ENCODE assay signal across 14 cellular contexts in the genomic region with DNA sequence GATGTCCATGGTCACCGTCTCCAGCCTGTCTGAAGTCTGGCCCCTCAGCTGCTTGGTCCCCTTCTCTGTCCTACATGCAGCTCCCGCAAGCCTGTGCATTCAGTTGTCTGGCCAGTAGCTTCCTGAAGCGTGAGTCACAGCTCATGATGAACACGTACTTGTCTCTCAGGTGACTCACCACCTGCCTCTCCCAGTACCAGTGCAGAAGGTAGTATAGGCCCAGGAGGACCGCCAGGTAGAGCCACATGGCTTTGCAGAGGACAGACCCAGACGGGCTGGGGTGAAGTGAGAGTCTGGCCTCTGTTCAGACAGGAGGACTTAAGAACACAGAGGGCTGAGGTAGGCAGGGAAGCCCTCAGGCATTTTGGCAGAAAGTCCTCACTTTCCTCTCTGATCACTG. TPM values are rescaled to one million over a fixed set of nuclear protein-coding genes. Genes with fewer than 3 reads are reported as not detected.
A peak's percentile ranks its signal among the peaks of the same experiment; 100 is the strongest.
DNase-seq lines count a peak whose midpoint lies in the region; ATAC-seq, FAIRE-seq and TF ChIP-seq lines count a peak whose summit lies in the region.
"Not testable (repeated sequence)": the region's sequence is repeated elsewhere in the genome, so short reads cannot be mapped to it uniquely, and the experiment has no call there.
"Had no signal": no experiment of that assay in that cellular context is flagged by ENCODE, and none has a peak within 500 bp of the region (broad histone marks: within the 10 kb centered on the region; RNA-seq: fewer than 3 reads in every experiment).

No MANE protein-coding gene starts in this region.

- H3K9me3 ChIP-seq in CD4-positive, CD25-positive, alpha-beta regulatory T cell (ENCODE audit: control insufficient read depth in 2 of 2, low read length in 2 of 2); HEK293 (ENCODE audit: control insufficient read depth, insufficient read depth, low read depth, low read length); SK-N-SH; endothelial cell of umbilical vein (replicated peaks; ENCODE audit: control insufficient read depth, insufficient read depth, low read length): not testable (repeated sequence)

- POLR2A ChIA-PET in HEK293 (lab: Yijun Ruan, JAX); SK-N-SH (lab: Yijun Ruan, JAX); endothelial cell of umbilical vein (lab: Charles Lee): not testable (repeated sequence)

- TF ChIP-seq EP300 in SK-N-SH (IDR thresholded peaks at IDR 0.05; ENCODE audit: borderline replicate concordance in 1 of 2, low read depth in 1 of 2, low read length in 1 of 2), result not testable (repeated sequence)

- intact Hi-C loops in endothelial cell of umbilical vein (cut with micrococcal nuclease), result loop anchor here (5.0 kb wide), 1 partner anchor 348 kb away; no protein-coding TSS in a partner anchor
- intact Hi-C loops in left colon (cut with DNase I, micrococcal nuclease), result loop anchor here in 1 of 2 donors (5.0 kb wide), 1 partner anchor 228 kb away; no protein-coding TSS in a partner anchor

- not testable (repeated sequence) for FAIRE-seq in endothelial cell of umbilical vein (lab: Jason Lieb, UNC)

- H3K4me2 ChIP-seq in SK-N-SH; endothelial cell of umbilical vein (ENCODE audit: insufficient read depth, low read length): not testable (repeated sequence)

- not testable (repeated sequence) for TF ChIP-seq RAD21 in SK-N-SH (IDR thresholded peaks at IDR 0.05; ENCODE audit: low read length)

- BruUV-seq in endothelial cell of umbilical vein (replicated peaks; lab: Mats Ljungman, UMichigan), result not testable (repeated sequence)

- dilution Hi-C loops in endothelial cell of umbilical vein (cut with MboI; ENCODE audit: extremely low pct_ligation_motif_present, low sequenced_read_pairs), result not testable (repeated sequence)

- H3K27ac Mint-ChIP-seq in CD4-positive, CD25-positive, alpha-beta regulatory T cell, result peak overlapping the region in 2 of 3 donors; percentile 21 to 42
- not testable (repeated sequence) for H3K27ac Mint-ChIP-seq in activated naive CD4-positive, alpha-beta T cell treated with anti-CD3 and anti-CD28 coated beads, Interleukin-2, amount 50 U/mL, for 72 hours

- not testable (repeated sequence) for H4K20me1 ChIP-seq in SK-N-SH (ENCODE audit: insufficient read depth); endothelial cell of umbilical vein (replicated peaks; ENCODE audit: control insufficient read depth, extremely low read depth, insufficient read depth, low read length)

- peak in 1 of 2 donors; percentile 45 for ATAC-seq in CD4-positive, CD25-positive, alpha-beta regulatory T cell (ENCODE audit: low read depth in 2 of 2)
- ATAC-seq in activated naive CD4-positive, alpha-beta T cell treated with anti-CD3 and anti-CD28 coated beads, Interleukin-2, amount 50 U/mL, for 72 hours, result peak; percentile 76 to 91
- peak; percentile 86 for ATAC-seq in left colon

- WGBS in SK-N-SH (ENCODE audit: low lambda C conversion rate), result 40% methylated on average over 5 of the region's 6 CpGs

- not testable (repeated sequence) for H3K9me1 ChIP-seq in endothelial cell of umbilical vein (replicated peaks; ENCODE audit: control insufficient read depth, extremely low read depth, insufficient read depth, low read length)

- not testable (repeated sequence) for H3K36me3 Mint-ChIP-seq in CD4-positive, CD25-positive, alpha-beta regulatory T cell; activated naive CD4-positive, alpha-beta T cell treated with anti-CD3 and anti-CD28 coated beads, Interleukin-2, amount 50 U/mL, for 72 hours

- H3K9me2 ChIP-seq in SK-N-SH, result not testable (repeated sequence)

- H3K4me1 ChIP-seq in CD4-positive, CD25-positive, alpha-beta regulatory T cell (ENCODE audit: control insufficient read depth, insufficient read depth, low read length, poor library complexity, severe bottlenecking); HEK293 (ENCODE audit: control insufficient read depth, insufficient read depth, low read length); SK-N-SH (ENCODE audit: control insufficient read depth in 1 of 2, insufficient read depth in 2 of 2, low read depth in 1 of 2, low read length in 1 of 2): not testable (repeated sequence)
- H3K4me1 ChIP-seq in endothelial cell of umbilical vein (ENCODE audit: control insufficient read depth, extremely low read depth, insufficient read depth, low read length), result peaks cover 18% of the 10 kb centered on the region

- H3K27me3 Mint-ChIP-seq in CD4-positive, CD25-positive, alpha-beta regulatory T cell, result not testable (repeated sequence)

- H3K4me3 ChIP-seq in CD4-positive, CD25-positive, alpha-beta regulatory T cell (ENCODE audit: low read depth, low read length); HEK293 (ENCODE audit: low read depth, low read length); SK-N-SH (ENCODE audit: low read depth in 2 of 2, low read length in 1 of 2); endothelial cell of umbilical vein (replicated peaks in 1 of 3; ENCODE audit: insufficient read depth in 1 of 3, low read depth in 1 of 3, low read length in 3 of 3): not testable (repeated sequence)

- not testable (repeated sequence) for H3K4me3 Mint-ChIP-seq in CD4-positive, CD25-positive, alpha-beta regulatory T cell

- DNase-seq in CD4-positive, CD25-positive, alpha-beta regulatory T cell; SK-N-SH; activated naive CD4-positive, alpha-beta T cell treated with anti-CD3 and anti-CD28 coated beads, Interleukin-2, amount 50 U/mL, for 72 hours (ENCODE audit: low spot score in 2 of 2); endothelial cell of umbilical vein (ENCODE audit: low read depth, low spot score); left colon: not testable (repeated sequence)
- DNase-seq in NCI-H226, result peak; percentile 82
- peak; percentile 72 for DNase-seq in renal cortical epithelial cell (ENCODE audit: low read depth)

- not testable (repeated sequence) for H3K9me3 Mint-ChIP-seq in CD4-positive, CD25-positive, alpha-beta regulatory T cell; activated naive CD4-positive, alpha-beta T cell treated with anti-CD3 and anti-CD28 coated beads, Interleukin-2, amount 50 U/mL, for 72 hours

- CTCF ChIA-PET in HEK293 (lab: Yijun Ruan, JAX), result interaction anchor here (0.6 to 4.9 kb wide), 9 partner anchors 17 to 473 kb away, joined by 3 to 82 read pairs (median 4); partner anchors contain the start of genes HSD17B6 and ZBTB39
- CTCF ChIA-PET in SK-N-SH (lab: Yijun Ruan, JAX), result interaction anchor here (0.6 to 4.2 kb wide), 5 partner anchors 17 to 232 kb away, joined by 3 to 69 read pairs (median 29); partner anchors contain the start of genes HSD17B6 and ZBTB39
- CTCF ChIA-PET in endothelial cell of umbilical vein (lab: Charles Lee), result interaction anchor here (0.9 to 2.2 kb wide), 7 partner anchors 11 to 223 kb away, joined by 3 to 13 read pairs (median 5); partner anchors contain the start of gene HSD17B6

- TF ChIP-seq POLR2A in endothelial cell of umbilical vein (IDR thresholded peaks at IDR 0.05; ENCODE audit: low read depth, low read length), result not testable (repeated sequence)

- not testable (repeated sequence) for H3K27me3 ChIP-seq in CD4-positive, CD25-positive, alpha-beta regulatory T cell (ENCODE audit: control insufficient read depth, insufficient read depth, low read length); SK-N-SH (ENCODE audit: insufficient read depth); endothelial cell of umbilical vein (ENCODE audit: control insufficient read depth in 2 of 2, insufficient read depth in 2 of 2, low read length in 2 of 2)

- H3F3A ChIP-seq in SK-N-SH (replicated peaks; ENCODE audit: insufficient read depth), result not testable (repeated sequence)

- H3K36me3 ChIP-seq in CD4-positive, CD25-positive, alpha-beta regulatory T cell (ENCODE audit: control insufficient read depth, insufficient read depth, low read length); HEK293 (ENCODE audit: control insufficient read depth in 2 of 2, insufficient read depth in 1 of 2, low read length in 2 of 2); SK-N-SH (replicated peaks in 1 of 2; ENCODE audit: control insufficient read depth in 1 of 2, insufficient read depth in 2 of 2, low read length in 1 of 2); endothelial cell of umbilical vein (ENCODE audit: control insufficient read depth in 2 of 2, extremely low read depth in 1 of 2, insufficient read depth in 2 of 2, low read length in 2 of 2): not testable (repeated sequence)

- H3K4me1 Mint-ChIP-seq in CD4-positive, CD25-positive, alpha-beta regulatory T cell, result not testable (repeated sequence)

- H2AFZ ChIP-seq in SK-N-SH (ENCODE audit: low read depth); endothelial cell of umbilical vein (ENCODE audit: low read depth, low read length): not testable (repeated sequence)

- H3K79me2 ChIP-seq in SK-N-SH (ENCODE audit: insufficient read depth); endothelial cell of umbilical vein (ENCODE audit: control insufficient read depth, insufficient read depth, low read length): not testable (repeated sequence)

- not testable (repeated sequence) for H3K9ac ChIP-seq in SK-N-SH; endothelial cell of umbilical vein (replicated peaks; ENCODE audit: extremely low read depth, insufficient read depth, low read length)

- not testable (repeated sequence) for H3K27ac ChIP-seq in CD4-positive, CD25-positive, alpha-beta regulatory T cell (ENCODE audit: insufficient read depth, low read length, poor library complexity, severe bottlenecking); HEK293 (ENCODE audit: extremely low read depth, low read depth, low read length); SK-N-SH (ENCODE audit: low read depth in 2 of 2, low read length in 1 of 2); endothelial cell of umbilical vein (ENCODE audit: insufficient read depth, low read depth, low read length)

- not testable (repeated sequence) for TF ChIP-seq CTCF in HEK293 (tag by site-specific recombination; IDR thresholded peaks at IDR 0.05); SK-N-SH (IDR thresholded peaks at IDR 0.05); endothelial cell of umbilical vein (IDR thresholded peaks at IDR 0.05; ENCODE audit: extremely low read depth in 1 of 2, insufficient read depth in 1 of 2, low read depth in 1 of 2, low read length in 2 of 2)

RNA-seq across cellular contexts. Expression of gene ZBTB39, which starts 20.6 kb away (rescaled TPM):
- 8.6 TPM for total RNA-seq in CD4-positive, CD25-positive, alpha-beta regulatory T cell
- 1 to 10 TPM; 1.5 to 1.8 (median 1.7) TPM for polyA plus RNA-seq in CD4-positive, CD25-positive, alpha-beta regulatory T cell
- polyA plus RNA-seq in SK-N-SH (2012; rRNA removed) (3.7 and 4.8 TPM in 2 replicates), endothelial cell of umbilical vein (5.9 TPM in 2 replicates)
- polyA plus RNA-seq in SK-N-SH (2012; cell fraction: cytosol; rRNA removed), result 3.3 and 3.8 TPM in 2 replicates
- polyA plus RNA-seq in SK-N-SH (2012; cell fraction: nucleus; rRNA removed), result 4.0 and 4.7 TPM in 2 replicates
- 1 to 10 TPM; 5.1 to 6.1 TPM for total RNA-seq in activated naive CD4-positive, alpha-beta T cell treated with anti-CD3 and anti-CD28 coated beads, Interleukin-2, amount 50 U/mL, for 72 hours
- total RNA-seq in endothelial cell of umbilical vein (8.1 and 8.5 TPM in 2 replicates), left colon (1 to 10 TPM; 3.2 to 4.5 TPM), renal cortical epithelial cell (3.0 and 7.3 TPM in 2 replicates)
- polyA plus RNA-seq in endothelial cell of umbilical vein (2011; cell fraction: cytosol; rRNA removed), result 5.3 and 5.5 TPM in 2 replicates
- 7.5 and 8.9 TPM in 2 replicates for polyA plus RNA-seq in endothelial cell of umbilical vein (2011; cell fraction: nucleus; rRNA removed)
- 4.7 and 4.8 TPM in 2 replicates for polyA plus RNA-seq in endothelial cell of umbilical vein (2012)
- polyA minus RNA-seq in endothelial cell of umbilical vein, result 14.0 and 14.8 TPM in 2 replicates
- 3.8 TPM for polyA minus RNA-seq in endothelial cell of umbilical vein (2011; cell fraction: cytosol; rRNA and poly(A)+ RNA removed)
- 7.3 and 10.1 TPM in 2 replicates for polyA minus RNA-seq in endothelial cell of umbilical vein (2011; cell fraction: nucleus; rRNA and poly(A)+ RNA removed)

RNA-seq across cellular contexts. Expression of gene RDH16, which starts 28.3 kb away (rescaled TPM):
- total RNA-seq in CD4-positive, CD25-positive, alpha-beta regulatory T cell, result 0.79 TPM
- under 1 TPM in 3 of 4 donors, not detected in 1; 0.10 to 0.56 (median 0.55) TPM for polyA plus RNA-seq in CD4-positive, CD25-positive, alpha-beta regulatory T cell
- polyA plus RNA-seq in SK-N-SH (2012; rRNA removed), result 0.12 and 0.18 TPM in 2 replicates
- polyA plus RNA-seq in SK-N-SH (2012; cell fraction: cytosol; rRNA removed), result 0.03 TPM in 2 replicates
- 0.83 and 1.0 TPM in 2 replicates for polyA plus RNA-seq in SK-N-SH (2012; cell fraction: nucleus; rRNA removed)
- under 1 TPM; 0.29 to 0.93 TPM for total RNA-seq in activated naive CD4-positive, alpha-beta T cell treated with anti-CD3 and anti-CD28 coated beads, Interleukin-2, amount 50 U/mL, for 72 hours
- 0.09 and 0.29 TPM in 2 replicates for total RNA-seq in endothelial cell of umbilical vein
- 0.08 and 0.13 TPM in 2 replicates for polyA plus RNA-seq in endothelial cell of umbilical vein
- 0.06 TPM in 1 of 2 replicates, not detected in the other for polyA plus RNA-seq in endothelial cell of umbilical vein (2011; cell fraction: cytosol; rRNA removed)
- 0.66 and 0.98 TPM in 2 replicates for polyA plus RNA-seq in endothelial cell of umbilical vein (2011; cell fraction: nucleus; rRNA removed)
- polyA plus RNA-seq in endothelial cell of umbilical vein (2012), result 0.09 TPM in 1 of 2 replicates, not detected in the other
- polyA minus RNA-seq in endothelial cell of umbilical vein, result 0.15 and 0.29 TPM in 2 replicates
- not detected for polyA minus RNA-seq in endothelial cell of umbilical vein (2011; cell fraction: cytosol; rRNA and poly(A)+ RNA removed)
- 0.19 and 0.63 TPM in 2 replicates for polyA minus RNA-seq in endothelial cell of umbilical vein (2011; cell fraction: nucleus; rRNA and poly(A)+ RNA removed)
- under 1 TPM; 0.18 to 0.28 TPM for total RNA-seq in left colon
- total RNA-seq in renal cortical epithelial cell, result 0.15 TPM in 1 of 2 replicates, not detected in the other
- total RNA-seq: H4 had no signal

RNA-seq across cellular contexts. Expression of gene TAC3, which starts 30.6 kb away (rescaled TPM):
- not detected for total RNA-seq in CD4-positive, CD25-positive, alpha-beta regulatory T cell
- polyA plus RNA-seq in CD4-positive, CD25-positive, alpha-beta regulatory T cell, result not detected
- polyA plus RNA-seq in SK-N-SH (2012; rRNA removed) (not detected in 2 replicates), endothelial cell of umbilical vein (not detected in 2 replicates)
- 0.04 and 0.08 TPM in 2 replicates for polyA plus RNA-seq in SK-N-SH (2012; cell fraction: cytosol; rRNA removed)
- polyA plus RNA-seq in SK-N-SH (2012; cell fraction: nucleus; rRNA removed), result 0.11 TPM in 1 of 2 replicates, not detected in the other
- 1 to 10 TPM in 1 of 2 donors, under 1 TPM in 1; 0.50 to 1.7 TPM for total RNA-seq in activated naive CD4-positive, alpha-beta T cell treated with anti-CD3 and anti-CD28 coated beads, Interleukin-2, amount 50 U/mL, for 72 hours
- total RNA-seq in endothelial cell of umbilical vein (not detected in 2 replicates), left colon (1 to 10 TPM; 1.4 to 2.8 TPM), renal cortical epithelial cell (not detected in 2 replicates)
- polyA plus RNA-seq in endothelial cell of umbilical vein (2011; cell fraction: cytosol; rRNA removed), result not detected in 2 replicates
- not detected in 2 replicates for polyA plus RNA-seq in endothelial cell of umbilical vein (2011; cell fraction: nucleus; rRNA removed)
- not detected in 2 replicates for polyA plus RNA-seq in endothelial cell of umbilical vein (2012)
- not detected in 2 replicates for polyA minus RNA-seq in endothelial cell of umbilical vein
- polyA minus RNA-seq in endothelial cell of umbilical vein (2011; cell fraction: cytosol; rRNA and poly(A)+ RNA removed), result not detected
- polyA minus RNA-seq in endothelial cell of umbilical vein (2011; cell fraction: nucleus; rRNA and poly(A)+ RNA removed), result not detected in 2 replicates
- total RNA-seq: aorta, H4, Right ventricle myocardium superior, uterus had no signal

RNA-seq across cellular contexts. Expression of gene SDR9C7, which starts 51.5 kb away (rescaled TPM):
- total RNA-seq in CD4-positive, CD25-positive, alpha-beta regulatory T cell, result not detected
- not detected for polyA plus RNA-seq in CD4-positive, CD25-positive, alpha-beta regulatory T cell
- polyA plus RNA-seq in SK-N-SH (2012; rRNA removed) (not detected in 2 replicates), endothelial cell of umbilical vein (not detected in 2 replicates)
- not detected in 2 replicates for polyA plus RNA-seq in SK-N-SH (2012; cell fraction: cytosol; rRNA removed)
- 0.05 and 0.06 TPM in 2 replicates for polyA plus RNA-seq in SK-N-SH (2012; cell fraction: nucleus; rRNA removed)
- total RNA-seq in activated naive CD4-positive, alpha-beta T cell treated with anti-CD3 and anti-CD28 coated beads, Interleukin-2, amount 50 U/mL, for 72 hours, result not detected
- total RNA-seq in endothelial cell of umbilical vein (not detected in 2 replicates), left colon (not detected), renal cortical epithelial cell (not detected in 2 replicates)
- polyA plus RNA-seq in endothelial cell of umbilical vein (2011; cell fraction: cytosol; rRNA removed), result not detected in 2 replicates
- polyA plus RNA-seq in endothelial cell of umbilical vein (2011; cell fraction: nucleus; rRNA removed), result not detected in 2 replicates
- not detected in 2 replicates for polyA plus RNA-seq in endothelial cell of umbilical vein (2012)
- polyA minus RNA-seq in endothelial cell of umbilical vein, result not detected in 2 replicates
- not detected for polyA minus RNA-seq in endothelial cell of umbilical vein (2011; cell fraction: cytosol; rRNA and poly(A)+ RNA removed)
- polyA minus RNA-seq in endothelial cell of umbilical vein (2011; cell fraction: nucleus; rRNA and poly(A)+ RNA removed), result not detected in 2 replicates
- total RNA-seq: colonic mucosa, Right ventricle myocardium superior, stomach had no signal
